In the genomic region with DNA sequence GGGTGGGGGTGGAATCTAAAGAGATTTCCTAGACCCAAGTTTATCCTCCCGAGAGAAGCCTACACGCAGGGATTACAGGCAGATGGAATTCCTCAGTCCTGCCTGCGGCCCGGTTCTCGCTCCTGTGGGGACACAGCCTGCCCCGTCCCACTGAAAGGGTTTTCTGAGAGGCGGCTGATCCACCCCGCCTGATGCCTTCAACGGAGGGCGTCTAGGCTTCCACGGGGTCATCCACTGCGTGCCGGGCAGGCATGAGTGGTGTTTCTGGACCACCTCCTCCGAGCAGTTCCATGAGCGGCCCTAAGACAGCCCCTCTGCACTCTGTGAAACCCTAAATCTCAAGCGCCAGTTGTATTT, we compare ENCODE assay signal across 19 cellular contexts. TPM values are rescaled to one million over a fixed set of nuclear protein-coding genes. Genes with fewer than 3 reads are reported as not detected.
DNase-seq lines count a peak whose midpoint lies in the region; ATAC-seq, FAIRE-seq and TF ChIP-seq lines count a peak whose summit lies in the region.
"Had no signal": no experiment of that assay in that cellular context is flagged by ENCODE, and none has a peak within 500 bp of the region (broad histone marks: within the 10 kb centered on the region; RNA-seq: fewer than 3 reads in every experiment).

No MANE protein-coding gene starts in this region.

- H3K4me3 ChIP-seq in heart right ventricle = no peak overlapping the region
- no peak overlapping the region for H3K4me3 ChIP-seq in endothelial cell of umbilical vein (replicated peaks in 1 of 3; ENCODE audit: insufficient read depth in 1 of 3, low read depth in 1 of 3, low read length in 3 of 3)
- H3K4me3 ChIP-seq in parathyroid adenoma (ENCODE audit: low read depth, low read length) = no peak overlapping the region
- H3K4me3 ChIP-seq in upper lobe of right lung = no peak overlapping the region

- H3K4me1 ChIP-seq in heart right ventricle = peaks cover 5 to 35% (median 19%) of the 10 kb centered on the region in 9 donors
- H3K4me1 ChIP-seq in endothelial cell of umbilical vein (ENCODE audit: control insufficient read depth, extremely low read depth, insufficient read depth, low read length) = peaks cover 13% of the 10 kb centered on the region
- H3K4me1 ChIP-seq in parathyroid adenoma = no peaks in the 10 kb centered on the region
- H3K4me1 ChIP-seq in upper lobe of right lung = peaks cover 6% of the 10 kb centered on the region

- no peaks in the 10 kb centered on the region for H4K20me1 ChIP-seq in endothelial cell of umbilical vein (replicated peaks; ENCODE audit: control insufficient read depth, extremely low read depth, insufficient read depth, low read length)

- intact Hi-C loops in heart right ventricle (cut with DNase I) = no loop called here
- intact Hi-C loops in left cardiac atrium (cut with DNase I) = no loop called here
- intact Hi-C loops in endothelial cell of umbilical vein (cut with micrococcal nuclease) = no loop called here
- intact Hi-C loops in upper lobe of right lung (cut with DNase I) = no loop called here

- H3K36me3 ChIP-seq in heart right ventricle = no peaks in the 10 kb centered on the region
- no peaks in the 10 kb centered on the region for H3K36me3 ChIP-seq in endothelial cell of umbilical vein (ENCODE audit: control insufficient read depth in 2 of 2, extremely low read depth in 1 of 2, insufficient read depth in 2 of 2, low read length in 2 of 2)
- H3K36me3 ChIP-seq in parathyroid adenoma (ENCODE audit: control insufficient read depth, insufficient read depth, low read length) = no peaks in the 10 kb centered on the region
- H3K36me3 ChIP-seq in upper lobe of right lung = no peaks in the 10 kb centered on the region

- DNase-seq in heart right ventricle = no peak
- DNase-seq in left cardiac atrium = no peak
- no peak for DNase-seq in endothelial cell of umbilical vein (ENCODE audit: low read depth, low spot score)
- DNase-seq in upper lobe of right lung = peak; percentile 45
- DNase-seq in NCI-H2081 (lab: John Stamatoyannopoulos, UW) = no peak
- DNase-seq in activated CD4-positive, alpha-beta T cell treated with anti-CD3 and anti-CD28 coated beads, Interleukin-2, amount 50 U/mL, for 4 hours = no peak
- no peak for DNase-seq in activated naive CD4-positive, alpha-beta T cell (lab: John Stamatoyannopoulos, UW)
- DNase-seq: COR-L47, DMS153, H7, NCI-H1092 treated with DMSO at 0.1 percent for 48 hours, NCI-H1694 treated with DMSO at 0.1 percent for 48 hours, NCI-H2171, NCI-H446 treated with DMSO at 0.1 percent for 48 hours, NCI-H748 treated with DMSO at 0.1 percent for 48 hours had no signal

- POLR2A ChIA-PET in endothelial cell of umbilical vein (lab: Charles Lee) = no interaction called here

- H3K27me3 ChIP-seq in heart right ventricle (no peaks in the 10 kb centered on the region), endothelial cell of umbilical vein (ENCODE audit: control insufficient read depth in 2 of 2, insufficient read depth in 2 of 2, low read length in 2 of 2) (no peaks in the 10 kb centered on the region), parathyroid adenoma (ENCODE audit: control insufficient read depth, insufficient read depth, low read length) (no peaks in the 10 kb centered on the region), upper lobe of right lung (no peaks in the 10 kb centered on the region)

- H3K79me2 ChIP-seq in endothelial cell of umbilical vein (ENCODE audit: control insufficient read depth, insufficient read depth, low read length) = no peaks in the 10 kb centered on the region
- peaks cover 4% of the 10 kb centered on the region for H3K79me2 ChIP-seq in parathyroid adenoma

- no peak overlapping the region for H2AFZ ChIP-seq in endothelial cell of umbilical vein (ENCODE audit: low read depth, low read length)
- H2AFZ ChIP-seq in parathyroid adenoma = no peak overlapping the region

- ATAC-seq in heart right ventricle = peak in 6 of 8 donors; percentile 13 to 46 (median 24)
- no peak for ATAC-seq in left cardiac atrium
- ATAC-seq in upper lobe of right lung = no peak

- no TSS peak for BruUV-seq in endothelial cell of umbilical vein (replicated peaks; lab: Mats Ljungman, UMichigan)

- dilution Hi-C loops in endothelial cell of umbilical vein (cut with MboI; ENCODE audit: extremely low pct_ligation_motif_present, low sequenced_read_pairs) = no loop called here

- H3K9me1 ChIP-seq in endothelial cell of umbilical vein (replicated peaks; ENCODE audit: control insufficient read depth, extremely low read depth, insufficient read depth, low read length) = no peaks in the 10 kb centered on the region

- H3K9me3 ChIP-seq in heart right ventricle = peaks cover 0 to under 1% (median 0%) of the 10 kb centered on the region in 11 donors
- no peaks in the 10 kb centered on the region for H3K9me3 ChIP-seq in endothelial cell of umbilical vein (replicated peaks; ENCODE audit: control insufficient read depth, insufficient read depth, low read length)
- no peaks in the 10 kb centered on the region for H3K9me3 ChIP-seq in parathyroid adenoma (ENCODE audit: control insufficient read depth, low read length)
- H3K9me3 ChIP-seq in upper lobe of right lung = no peaks in the 10 kb centered on the region

- TF ChIP-seq POLR2A in endothelial cell of umbilical vein (IDR thresholded peaks at IDR 0.05; ENCODE audit: low read depth, low read length) = no peak

- CTCF ChIA-PET in endothelial cell of umbilical vein (lab: Charles Lee) = no interaction called here

- H3K4me2 ChIP-seq in endothelial cell of umbilical vein (ENCODE audit: insufficient read depth, low read length) (no peak overlapping the region), parathyroid adenoma (ENCODE audit: low read length) (no peak overlapping the region)
- H3K4me2 ChIP-seq: KMS-11 had no signal

- H3K27ac ChIP-seq in heart right ventricle (peak overlapping the region in 8 of 10 donors; percentile 5 to 69 (median 40)), endothelial cell of umbilical vein (ENCODE audit: insufficient read depth, low read depth, low read length) (peak overlapping the region; percentile 33), parathyroid adenoma (peak overlapping the region; percentile 37), upper lobe of right lung (peak overlapping the region; percentile 55)
- H3K27ac ChIP-seq: KMS-11 had no signal

- WGBS in heart right ventricle, 2 donors = 75 to 76% methylated on average over 16 of the region's 16 CpGs

- H3K9ac ChIP-seq in endothelial cell of umbilical vein (replicated peaks; ENCODE audit: extremely low read depth, insufficient read depth, low read length) (no peak overlapping the region), parathyroid adenoma (no peak overlapping the region)
- H3K9ac ChIP-seq: KMS-11 had no signal

- no peak for FAIRE-seq in endothelial cell of umbilical vein (lab: Jason Lieb, UNC)
- FAIRE-seq: A204.1, RCC 7860 had no signal

- TF ChIP-seq CTCF in heart right ventricle (IDR thresholded peaks at IDR 0.05) (no peak), endothelial cell of umbilical vein (IDR thresholded peaks at IDR 0.05; ENCODE audit: extremely low read depth in 1 of 2, insufficient read depth in 1 of 2, low read depth in 1 of 2, low read length in 2 of 2) (no peak), parathyroid adenoma (IDR thresholded peaks at IDR 0.05) (no peak), upper lobe of right lung (IDR thresholded peaks at IDR 0.05) (no peak)

TF ChIP-seq in endothelial cell of umbilical vein, 7 proteins besides CTCF, POLR2A, EP300 and RAD21:
- no peak for TF ChIP-seq POLR2AphosphoS5 (IDR thresholded peaks at IDR 0.05; ENCODE audit: insufficient read depth, low read depth, low read length)
- TF ChIP-seq JUN (IDR thresholded peaks at IDR 0.05; ENCODE audit: borderline replicate concordance, insufficient read depth, insufficient read length, low read depth) = no peak
- TF ChIP-seq, protein P1, sequence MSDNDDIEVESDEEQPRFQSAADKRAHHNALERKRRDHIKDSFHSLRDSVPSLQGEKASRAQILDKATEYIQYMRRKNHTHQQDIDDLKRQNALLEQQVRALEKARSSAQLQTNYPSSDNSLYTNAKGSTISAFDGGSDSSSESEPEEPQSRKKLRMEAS (IDR thresholded peaks at IDR 0.05; ENCODE audit: insufficient read depth, insufficient read length) = no peak
- no peak for TF ChIP-seq FOS (IDR thresholded peaks at IDR 0.05; ENCODE audit: borderline replicate concordance, insufficient read depth, low read length)
- TF ChIP-seq GATA2 (IDR thresholded peaks at IDR 0.05; ENCODE audit: insufficient read depth, insufficient read length, low read depth, low read length) = no peak
- TF ChIP-seq MYC (IDR thresholded peaks at IDR 0.05; ENCODE audit: low read depth, low read length) = no peak
- TF ChIP-seq EZH2 (IDR thresholded peaks at IDR 0.05; ENCODE audit: borderline replicate concordance, low read depth, low read length, severe bottlenecking) = no peak

RNA-seq across cellular contexts. Expression of a gene that starts 29.3 kb away (rescaled TPM):
- total RNA-seq in heart right ventricle (10 to 100 TPM; 18.0 to 30.0 (median 25.3) TPM), left cardiac atrium (10 to 100 TPM; 14.9 to 15.0 TPM), endothelial cell of umbilical vein (45.4 and 49.3 TPM in 2 replicates), upper lobe of right lung (15.8 TPM)
- polyA plus RNA-seq in heart right ventricle (10 to 100 TPM; 10.4 to 12.8 TPM), endothelial cell of umbilical vein (65.5 and 81.8 TPM in 2 replicates)
- 37.1 and 42.1 TPM in 2 replicates for polyA plus RNA-seq in endothelial cell of umbilical vein (2011; cell fraction: cytosol; rRNA removed)
- polyA plus RNA-seq in endothelial cell of umbilical vein (2011; cell fraction: nucleus; rRNA removed) = 40.8 and 41.7 TPM in 2 replicates
- 23.0 and 27.0 TPM in 2 replicates for polyA plus RNA-seq in endothelial cell of umbilical vein (2012)
- 43.2 and 50.3 TPM in 2 replicates for polyA minus RNA-seq in endothelial cell of umbilical vein
- polyA minus RNA-seq in endothelial cell of umbilical vein (2011; cell fraction: cytosol; rRNA and poly(A)+ RNA removed) = 40.9 TPM
- polyA minus RNA-seq in endothelial cell of umbilical vein (2011; cell fraction: nucleus; rRNA and poly(A)+ RNA removed) = 23.3 and 31.6 TPM in 2 replicates

RNA-seq across cellular contexts. Expression of a gene that starts 29.8 kb away (rescaled TPM):
- total RNA-seq in heart right ventricle (10 to 100 TPM; 14.5 to 24.5 (median 21.2) TPM), left cardiac atrium (10 to 100 TPM; 15.8 to 19.8 TPM), endothelial cell of umbilical vein (24.0 and 29.2 TPM in 2 replicates), upper lobe of right lung (25.7 TPM)
- polyA plus RNA-seq in heart right ventricle (10 to 100 TPM in 1 of 2 donors, 1 to 10 TPM in 1; 5.0 to 15.7 TPM), endothelial cell of umbilical vein (15.0 and 15.4 TPM in 2 replicates)
- 17.2 and 19.2 TPM in 2 replicates for polyA plus RNA-seq in endothelial cell of umbilical vein (2011; cell fraction: cytosol; rRNA removed)
- polyA plus RNA-seq in endothelial cell of umbilical vein (2011; cell fraction: nucleus; rRNA removed) = 16.0 and 20.5 TPM in 2 replicates
- polyA plus RNA-seq in endothelial cell of umbilical vein (2012) = 20.5 and 22.4 TPM in 2 replicates
- 25.2 and 27.9 TPM in 2 replicates for polyA minus RNA-seq in endothelial cell of umbilical vein
- 23.6 TPM for polyA minus RNA-seq in endothelial cell of umbilical vein (2011; cell fraction: cytosol; rRNA and poly(A)+ RNA removed)
- 8.2 and 20.6 TPM in 2 replicates for polyA minus RNA-seq in endothelial cell of umbilical vein (2011; cell fraction: nucleus; rRNA and poly(A)+ RNA removed)

Comparison
In these comparisons a context has a peak if more than half of its experiments do, and no peak if none do; other contexts are left out.
1. ATAC-seq: peak in heart right ventricle (6 of 8); none in left cardiac atrium (0 of 2) and upper lobe of right lung (single experiment).
2. Peak in every context shown above with its lines, with median percentiles within 50 percentile points of each other: H3K27ac ChIP-seq.